In genomic region chr10:34967411-34967880, GRCh38 we compare ENCODE assay signal across 14 cellular contexts.
DNase-seq lines count a peak whose midpoint lies in the region; ATAC-seq and TF ChIP-seq lines count a peak whose summit lies in the region.
"Had no signal": no experiment of that assay in that cellular context is flagged by ENCODE, and none has a peak within 500 bp of the region (broad histone marks: within the 10 kb centered on the region; RNA-seq: fewer than 3 reads in every experiment).

No MANE protein-coding gene starts in this region.

- H3K79me2 ChIP-seq in parathyroid adenoma = no peaks in the 10 kb centered on the region

- no peak overlapping the region for H3K9ac ChIP-seq in parathyroid adenoma
- H3K9ac ChIP-seq: BLaER1 treated with 17β-estradiol and CSF1 and Interleukin-3, amounts not matched to agents 10 nM and 100 nM had no signal

- H3K9me3 ChIP-seq in parathyroid adenoma (ENCODE audit: control insufficient read depth, low read length) = no peaks in the 10 kb centered on the region
- no peaks in the 10 kb centered on the region for H3K9me3 ChIP-seq in BE2C
- H3K9me3 ChIP-seq: BLaER1 treated with 17β-estradiol and CSF1 and Interleukin-3, amounts not matched to agents 10 nM and 100 nM had no signal

- no peak overlapping the region for H3K4me2 ChIP-seq in parathyroid adenoma (ENCODE audit: low read length)
- H3K4me2 ChIP-seq: BLaER1 treated with 17β-estradiol and CSF1 and Interleukin-3, amounts not matched to agents 10 nM and 100 nM had no signal

- TF ChIP-seq CTCF in AG09309 (IDR thresholded peaks at IDR 0.05; ENCODE audit: control insufficient read depth, insufficient read depth, low read depth, low read length, missing control alignments) (no peak), parathyroid adenoma (IDR thresholded peaks at IDR 0.05) (no peak), BE2C (IDR thresholded peaks at IDR 0.05; ENCODE audit: low read depth, low read length) (no peak)

- peak; percentile 28 for DNase-seq in AG09309 (ENCODE audit: low read depth)
- DNase-seq in anterior cingulate cortex (lab: John Stamatoyannopoulos, UW) = peak in 49 of 58 donors; percentile 1 to 81 (median 33)
- DNase-seq in head of caudate nucleus = peak in 24 of 42 donors; percentile 4 to 70 (median 26)
- DNase-seq in BE2C = no peak
- DNase-seq in DMS114 treated with DMSO at 0.1 percent for 48 hours (lab: John Stamatoyannopoulos, UW; ENCODE audit: unreplicated experiment) = no peak
- DNase-seq in NAMALWA (ENCODE audit: low spot score) = no peak
- DNase-seq: activated CD4-positive, alpha-beta memory T cell treated with anti-CD3 and anti-CD28 coated beads for 36 hours; KBM-7; NCI-H345 had no signal

- H3K27me3 ChIP-seq in parathyroid adenoma (ENCODE audit: control insufficient read depth, insufficient read depth, low read length) = no peaks in the 10 kb centered on the region
- no peaks in the 10 kb centered on the region for H3K27me3 ChIP-seq in BE2C
- H3K27me3 ChIP-seq: BLaER1 treated with 17β-estradiol and CSF1 and Interleukin-3, amounts not matched to agents 10 nM and 100 nM; cardiac muscle cell had no signal

- ATAC-seq in HG02981 (IDR thresholded peaks at IDR 0.05; ENCODE audit: unreplicated experiment) = no peak

- H3K36me3 ChIP-seq in parathyroid adenoma (ENCODE audit: control insufficient read depth, insufficient read depth, low read length) = no peaks in the 10 kb centered on the region
- no peaks in the 10 kb centered on the region for H3K36me3 ChIP-seq in BE2C
- H3K36me3 ChIP-seq: BLaER1 treated with 17β-estradiol and CSF1 and Interleukin-3, amounts not matched to agents 10 nM and 100 nM; cardiac muscle cell had no signal

- intact Hi-C loops in head of caudate nucleus (cut with DNase I) = no loop called here

- no peak overlapping the region for H3K27ac ChIP-seq in parathyroid adenoma
- H3K27ac ChIP-seq: BLaER1 treated with 17β-estradiol and CSF1 and Interleukin-3, amounts not matched to agents 10 nM and 100 nM; cardiac muscle cell; SK-N-MC had no signal

- H3K4me1 ChIP-seq in parathyroid adenoma (no peaks in the 10 kb centered on the region), BE2C (no peaks in the 10 kb centered on the region)

- H2AFZ ChIP-seq in parathyroid adenoma = peak overlapping the region; percentile 36

- no peak overlapping the region for H3K4me3 ChIP-seq in AG09309 (ENCODE audit: control insufficient read depth, low read depth, low read length)
- no peak overlapping the region for H3K4me3 ChIP-seq in parathyroid adenoma (ENCODE audit: low read depth, low read length)
- no peak overlapping the region for H3K4me3 ChIP-seq in BE2C (ENCODE audit: low read depth, low read length)
- H3K4me3 ChIP-seq: BLaER1 treated with 17β-estradiol and CSF1 and Interleukin-3, amounts not matched to agents 10 nM and 100 nM; cardiac muscle cell; SK-N-MC had no signal

Comparison
In these comparisons a context has a peak if more than half of its experiments do, and no peak if none do; other contexts are left out.
1. DNase-seq: peak in AG09309 (single experiment), anterior cingulate cortex (49 of 58) and head of caudate nucleus (24 of 42); none in BE2C (single experiment), DMS114 treated with DMSO at 0.1 percent for 48 hours (single experiment) and NAMALWA (single experiment).